In genomic region chr7:55075464-55075971, GRCh38 we compare ENCODE assay signal across 15 cellular contexts. TPM values are rescaled to one million over a fixed set of nuclear protein-coding genes. Genes with fewer than 3 reads are reported as not detected.
DNase-seq lines count a peak whose midpoint lies in the region; FAIRE-seq and TF ChIP-seq lines count a peak whose summit lies in the region.
"Had no signal": no experiment of that assay in that cellular context is flagged by ENCODE, and none has a peak within 500 bp of the region (broad histone marks: within the 10 kb centered on the region; RNA-seq: fewer than 3 reads in every experiment).

No MANE protein-coding gene starts in this region.

- no peak for TF ChIP-seq POLR2A in esophagus muscularis mucosa (IDR thresholded peaks at IDR 0.05; ENCODE audit: low read depth)
- no peak for TF ChIP-seq POLR2A in suprapubic skin (IDR thresholded peaks at IDR 0.05)
- TF ChIP-seq POLR2A in GM12892 (IDR thresholded peaks at IDR 0.05; ENCODE audit: low read depth, low read length) = no peak

- no peak for TF ChIP-seq CTCF in esophagus muscularis mucosa (IDR thresholded peaks at IDR 0.05)
- no peak for TF ChIP-seq CTCF in suprapubic skin (IDR thresholded peaks at IDR 0.05)

- WGBS in esophagus muscularis mucosa = 77% methylated on average over 5 of the region's 5 CpGs
- 63% methylated on average over 5 of the region's 5 CpGs for WGBS in suprapubic skin

- H3K27me3 ChIP-seq in esophagus muscularis mucosa (no peaks in the 10 kb centered on the region), suprapubic skin (no peaks in the 10 kb centered on the region)
- H3K27me3 ChIP-seq: MG63 had no signal

- H3K27ac ChIP-seq in esophagus muscularis mucosa (replicated peaks in 1 of 4) (peak overlapping the region; percentile 77 to 88 (median 85)), suprapubic skin (peak overlapping the region; percentile 83)

- H3K4me3 ChIP-seq in esophagus muscularis mucosa (no peak overlapping the region), suprapubic skin (no peak overlapping the region)
- H3K4me3 ChIP-seq: MG63 had no signal

- TF ChIP-seq EP300 in esophagus muscularis mucosa (IDR thresholded peaks at IDR 0.05) (no peak), suprapubic skin (IDR thresholded peaks at IDR 0.05) (no peak)

- H3K36me3 ChIP-seq in esophagus muscularis mucosa = no peaks in the 10 kb centered on the region
- no peaks in the 10 kb centered on the region for H3K36me3 ChIP-seq in suprapubic skin

- peaks cover 55 to 100% (median 98%) of the 10 kb centered on the region in 4 donors for H3K4me1 ChIP-seq in esophagus muscularis mucosa
- peaks cover 77% of the 10 kb centered on the region for H3K4me1 ChIP-seq in suprapubic skin

- FAIRE-seq in GM12892 (lab: Jason Lieb, UNC) (no peak), frontal cortex (lab: Jason Lieb, UNC) (no peak)

- DNase-seq in NAMALWA (ENCODE audit: low spot score) (peak; percentile 13), esophagus muscularis mucosa (ENCODE audit: extremely low spot score) (no peak), midbrain (lab: John Stamatoyannopoulos, UW) (peak; percentile 19), suprapubic skin (ENCODE audit: low spot score in 2 of 2) (peak in 1 of 2 donors; percentile 83), GM12892 (ENCODE audit: insufficient read length) (no peak), NCI-H446 treated with DMSO at 0.1 percent for 48 hours (lab: John Stamatoyannopoulos, UW) (no peak), frontal cortex (ENCODE audit: low spot score in 2 of 2) (no peak), NCI-H1092 treated with DMSO at 0.1 percent for 48 hours (lab: John Stamatoyannopoulos, UW) (no peak)
- DNase-seq: activated CD8-positive, alpha-beta memory T cell treated with anti-CD3 and anti-CD28 coated beads, Interleukin-2, amount 50 U/mL, for 48 hours; activated naive CD8-positive, alpha-beta T cell treated with anti-CD3 and anti-CD28 coated beads, Interleukin-2, amount 50 U/mL, for 24 hours; CD4-positive, CD25-positive, alpha-beta regulatory T cell; endodermal cell; GDM1; MG63; naive thymus-derived CD8-positive, alpha-beta T cell had no signal

- H3K9me3 ChIP-seq in esophagus muscularis mucosa = no peaks in the 10 kb centered on the region
- no peaks in the 10 kb centered on the region for H3K9me3 ChIP-seq in suprapubic skin
- H3K9me3 ChIP-seq: MG63 had no signal

- intact Hi-C loops in esophagus muscularis mucosa (cut with DNase I) = no loop called here

RNA-seq across cellular contexts. Expression of gene EGFR, which starts 56.7 kb away (rescaled TPM):
- 100 to 1,000 TPM in 2 of 4 donors, 10 to 100 TPM in 2; 79.3 to 125 (median 110) TPM for total RNA-seq in esophagus muscularis mucosa
- total RNA-seq in suprapubic skin = 100 to 1,000 TPM; 231 to 341 (median 271) TPM
- 0.04 TPM for polyA plus RNA-seq in GM12892 (2012; ENCODE audit: missing spikeins)
- 5.3 TPM for total RNA-seq in frontal cortex
- total RNA-seq: CD4-positive, CD25-positive, alpha-beta regulatory T cell; naive thymus-derived CD8-positive, alpha-beta T cell had no signal
- polyA plus RNA-seq: CD4-positive, CD25-positive, alpha-beta regulatory T cell; naive thymus-derived CD8-positive, alpha-beta T cell had no signal

Comparison
In these comparisons a context has a peak if more than half of its experiments do, and no peak if none do; other contexts are left out.
1. DNase-seq: peak in NAMALWA (single experiment) and midbrain (single experiment); none in esophagus muscularis mucosa (single experiment), GM12892 (single experiment), NCI-H446 treated with DMSO at 0.1 percent for 48 hours (single experiment), frontal cortex (0 of 2) and NCI-H1092 treated with DMSO at 0.1 percent for 48 hours (single experiment).
2. RNA of gene EGFR, which starts 56.7 kb away (total RNA-seq): 231 to 341 TPM in suprapubic skin and 79.3 to 125 TPM in esophagus muscularis mucosa; 5.3 TPM in frontal cortex (single experiment); every median in the first group is over 10 times any median in the second.